Comparison of ENCODE assay signal across 1 cellular context in the genomic region with DNA sequence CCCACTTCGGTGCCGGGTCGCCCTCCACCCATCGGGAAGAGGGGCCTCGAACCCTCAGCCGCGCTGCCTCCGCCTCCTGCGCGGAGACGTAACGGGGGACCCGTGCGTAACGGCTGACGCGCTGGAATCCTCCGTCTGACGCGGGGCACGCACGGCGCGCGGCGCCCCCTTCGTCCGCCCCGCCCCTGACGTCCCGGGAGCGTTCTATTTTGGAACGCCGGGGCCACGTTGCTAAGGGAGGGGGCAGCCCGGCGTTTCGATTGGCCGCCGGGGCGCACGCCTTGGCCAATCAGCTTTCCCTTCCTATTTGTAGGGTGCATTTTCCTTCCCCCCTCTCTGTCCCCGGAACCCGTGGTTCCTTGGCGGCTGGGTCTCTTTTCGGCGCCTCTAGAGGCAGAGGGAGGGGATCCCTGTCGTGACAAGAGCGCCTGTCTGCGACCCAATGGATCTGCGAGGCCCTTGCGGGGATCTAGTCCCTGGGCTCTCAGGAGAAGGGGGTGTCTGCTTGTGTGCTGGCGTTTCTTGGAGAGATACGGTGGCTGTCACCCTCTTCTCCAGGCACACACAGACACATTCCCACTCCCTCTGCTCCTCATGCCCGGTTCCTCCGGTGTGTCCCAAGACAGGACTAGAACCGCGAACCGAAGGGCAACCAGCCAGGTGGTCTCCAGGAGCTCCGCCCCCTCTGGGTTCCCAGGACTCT.
TF ChIP-seq lines count a peak whose summit lies in the region.

No MANE protein-coding gene starts in this region.

TF ChIP-seq in HepG2, 621 proteins besides CTCF, POLR2A, EP300 and RAD21 (continued from another document and continues in another):
- no peak for TF ChIP-seq AKNA (CRISPR knock-in tag; IDR thresholded peaks at IDR 0.05; ENCODE audit: borderline replicate concordance)
- TF ChIP-seq, protein P1, sequence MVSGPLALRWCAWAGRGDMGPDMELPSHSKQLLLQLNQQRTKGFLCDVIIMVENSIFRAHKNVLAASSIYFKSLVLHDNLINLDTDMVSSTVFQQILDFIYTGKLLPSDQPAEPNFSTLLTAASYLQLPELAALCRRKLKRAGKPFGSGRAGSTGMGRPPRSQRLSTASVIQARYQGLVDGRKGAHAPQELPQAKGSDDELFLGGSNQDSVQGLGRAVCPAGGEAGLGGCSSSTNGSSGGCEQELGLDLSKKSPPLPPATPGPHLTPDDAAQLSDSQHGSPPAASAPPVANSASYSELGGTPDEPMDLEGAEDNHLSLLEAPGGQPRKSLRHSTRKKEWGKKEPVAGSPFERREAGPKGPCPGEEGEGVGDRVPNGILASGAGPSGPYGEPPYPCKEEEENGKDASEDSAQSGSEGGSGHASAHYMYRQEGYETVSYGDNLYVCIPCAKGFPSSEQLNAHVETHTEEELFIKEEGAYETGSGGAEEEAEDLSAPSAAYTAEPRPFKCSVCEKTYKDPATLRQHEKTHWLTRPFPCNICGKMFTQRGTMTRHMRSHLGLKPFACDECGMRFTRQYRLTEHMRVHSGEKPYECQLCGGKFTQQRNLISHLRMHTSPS (CRISPR knock-in tag; IDR thresholded peaks at IDR 0.05; ENCODE audit: low read depth), result no peak
- TF ChIP-seq ZNF879 (CRISPR knock-in tag; IDR thresholded peaks at IDR 0.05), result no peak
- no peak for TF ChIP-seq ZNF354B (CRISPR knock-in tag; IDR thresholded peaks at IDR 0.05)
- TF ChIP-seq KDM5A (IDR thresholded peaks at IDR 0.05; ENCODE audit: borderline replicate concordance, low read length), result peak; percentile 51; the same call in 1 of the 2 replicates
- TF ChIP-seq ZNF563 (CRISPR knock-in tag; IDR thresholded peaks at IDR 0.05), result 0 out of 2 replicates have a peak, but pooled peaks have one; percentile 47
- no peak for TF ChIP-seq KLF12 (CRISPR knock-in tag; IDR thresholded peaks at IDR 0.05; ENCODE audit: borderline replicate concordance)
- TF ChIP-seq ZNF841 (CRISPR knock-in tag; IDR thresholded peaks at IDR 0.05; ENCODE audit: borderline replicate concordance), result no peak
- TF ChIP-seq, protein P2, sequence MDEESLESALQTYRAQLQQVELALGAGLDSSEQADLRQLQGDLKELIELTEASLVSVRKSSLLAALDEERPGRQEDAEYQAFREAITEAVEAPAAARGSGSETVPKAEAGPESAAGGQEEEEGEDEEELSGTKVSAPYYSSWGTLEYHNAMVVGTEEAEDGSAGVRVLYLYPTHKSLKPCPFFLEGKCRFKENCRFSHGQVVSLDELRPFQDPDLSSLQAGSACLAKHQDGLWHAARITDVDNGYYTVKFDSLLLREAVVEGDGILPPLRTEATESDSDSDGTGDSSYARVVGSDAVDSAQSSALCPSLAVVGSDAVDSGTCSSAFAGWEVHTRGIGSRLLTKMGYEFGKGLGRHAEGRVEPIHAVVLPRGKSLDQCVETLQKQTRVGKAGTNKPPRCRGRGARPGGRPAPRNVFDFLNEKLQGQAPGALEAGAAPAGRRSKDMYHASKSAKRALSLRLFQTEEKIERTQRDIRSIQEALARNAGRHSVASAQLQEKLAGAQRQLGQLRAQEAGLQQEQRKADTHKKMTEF (CRISPR knock-in tag; IDR thresholded peaks at IDR 0.05), result peak; percentile 63
- peak; percentile 65 for TF ChIP-seq KDM2A (CRISPR knock-in tag; IDR thresholded peaks at IDR 0.05; ENCODE audit: borderline replicate concordance, low read depth)
- peak; percentile 49; the same call in 1 of the 2 replicates for TF ChIP-seq NCOR1 (IDR thresholded peaks at IDR 0.05; ENCODE audit: borderline replicate concordance, low read length)
- no peak for TF ChIP-seq NONO (IDR thresholded peaks at IDR 0.05)
- TF ChIP-seq NONO (CRISPR knock-in tag; conservative IDR thresholded peaks at IDR 0.05), result peak; percentile 86
- no peak for TF ChIP-seq ZNF260 (CRISPR knock-in tag; IDR thresholded peaks at IDR 0.05; ENCODE audit: borderline replicate concordance, low read depth)
- no peak for TF ChIP-seq ZBTB38 (CRISPR knock-in tag; IDR thresholded peaks at IDR 0.05)
- no peak for TF ChIP-seq ZNF496 (CRISPR knock-in tag; IDR thresholded peaks at IDR 0.05; ENCODE audit: insufficient replicate concordance)
- no peak for TF ChIP-seq ZNF431 (CRISPR knock-in tag; IDR thresholded peaks at IDR 0.05; ENCODE audit: borderline replicate concordance, low read depth)
- TF ChIP-seq ZNF256 (CRISPR knock-in tag; conservative IDR thresholded peaks at IDR 0.05), result no peak
- TF ChIP-seq PBX3 (CRISPR knock-in tag; IDR thresholded peaks at IDR 0.05; ENCODE audit: borderline replicate concordance), result no peak
- TF ChIP-seq, protein P3, sequence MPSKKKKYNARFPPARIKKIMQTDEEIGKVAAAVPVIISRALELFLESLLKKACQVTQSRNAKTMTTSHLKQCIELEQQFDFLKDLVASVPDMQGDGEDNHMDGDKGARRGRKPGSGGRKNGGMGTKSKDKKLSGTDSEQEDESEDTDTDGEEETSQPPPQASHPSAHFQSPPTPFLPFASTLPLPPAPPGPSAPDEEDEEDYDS (CRISPR knock-in tag; IDR thresholded peaks at IDR 0.05), result peak; percentile 50
- TF ChIP-seq, protein P4, sequence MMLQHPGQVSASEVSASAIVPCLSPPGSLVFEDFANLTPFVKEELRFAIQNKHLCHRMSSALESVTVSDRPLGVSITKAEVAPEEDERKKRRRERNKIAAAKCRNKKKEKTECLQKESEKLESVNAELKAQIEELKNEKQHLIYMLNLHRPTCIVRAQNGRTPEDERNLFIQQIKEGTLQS (CRISPR knock-in tag; IDR thresholded peaks at IDR 0.05), result no peak
- no peak for TF ChIP-seq GPN1 (CRISPR knock-in tag; IDR thresholded peaks at IDR 0.05; ENCODE audit: borderline replicate concordance)
- TF ChIP-seq ZBTB7A (CRISPR knock-in tag; IDR thresholded peaks at IDR 0.05), result no peak
- no peak for TF ChIP-seq MIXL1 (CRISPR knock-in tag; IDR thresholded peaks at IDR 0.05)
- TF ChIP-seq TRIM22 (IDR thresholded peaks at IDR 0.05), result no peak
- TF ChIP-seq, protein P5, sequence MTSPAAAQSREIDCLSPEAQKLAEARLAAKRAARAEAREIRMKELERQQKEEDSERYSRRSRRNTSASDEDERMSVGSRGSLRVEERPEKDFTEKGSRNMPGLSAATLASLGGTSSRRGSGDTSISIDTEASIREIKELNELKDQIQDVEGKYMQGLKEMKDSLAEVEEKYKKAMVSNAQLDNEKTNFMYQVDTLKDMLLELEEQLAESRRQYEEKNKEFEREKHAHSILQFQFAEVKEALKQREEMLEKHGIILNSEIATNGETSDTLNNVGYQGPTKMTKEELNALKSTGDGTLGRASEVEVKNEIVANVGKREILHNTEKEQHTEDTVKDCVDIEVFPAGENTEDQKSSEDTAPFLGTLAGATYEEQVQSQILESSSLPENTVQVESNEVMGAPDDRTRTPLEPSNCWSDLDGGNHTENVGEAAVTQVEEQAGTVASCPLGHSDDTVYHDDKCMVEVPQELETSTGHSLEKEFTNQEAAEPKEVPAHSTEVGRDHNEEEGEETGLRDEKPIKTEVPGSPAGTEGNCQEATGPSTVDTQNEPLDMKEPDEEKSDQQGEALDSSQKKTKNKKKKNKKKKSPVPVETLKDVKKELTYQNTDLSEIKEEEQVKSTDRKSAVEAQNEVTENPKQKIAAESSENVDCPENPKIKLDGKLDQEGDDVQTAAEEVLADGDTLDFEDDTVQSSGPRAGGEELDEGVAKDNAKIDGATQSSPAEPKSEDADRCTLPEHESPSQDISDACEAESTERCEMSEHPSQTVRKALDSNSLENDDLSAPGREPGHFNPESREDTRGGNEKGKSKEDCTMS (CRISPR knock-in tag; conservative IDR thresholded peaks at IDR 0.05), result no peak
- TF ChIP-seq TRAFD1 (CRISPR knock-in tag; IDR thresholded peaks at IDR 0.05; ENCODE audit: borderline replicate concordance), result no peak
- no peak for TF ChIP-seq ZNF562 (CRISPR knock-in tag; IDR thresholded peaks at IDR 0.05; ENCODE audit: borderline replicate concordance)
- no peak for TF ChIP-seq ZNF124 (CRISPR knock-in tag; IDR thresholded peaks at IDR 0.05)
- no peak for TF ChIP-seq NFKB2 (CRISPR knock-in tag; IDR thresholded peaks at IDR 0.05; ENCODE audit: borderline replicate concordance)
- no peak for TF ChIP-seq NR2F1 (CRISPR knock-in tag; IDR thresholded peaks at IDR 0.05)
- TF ChIP-seq, protein P6, sequence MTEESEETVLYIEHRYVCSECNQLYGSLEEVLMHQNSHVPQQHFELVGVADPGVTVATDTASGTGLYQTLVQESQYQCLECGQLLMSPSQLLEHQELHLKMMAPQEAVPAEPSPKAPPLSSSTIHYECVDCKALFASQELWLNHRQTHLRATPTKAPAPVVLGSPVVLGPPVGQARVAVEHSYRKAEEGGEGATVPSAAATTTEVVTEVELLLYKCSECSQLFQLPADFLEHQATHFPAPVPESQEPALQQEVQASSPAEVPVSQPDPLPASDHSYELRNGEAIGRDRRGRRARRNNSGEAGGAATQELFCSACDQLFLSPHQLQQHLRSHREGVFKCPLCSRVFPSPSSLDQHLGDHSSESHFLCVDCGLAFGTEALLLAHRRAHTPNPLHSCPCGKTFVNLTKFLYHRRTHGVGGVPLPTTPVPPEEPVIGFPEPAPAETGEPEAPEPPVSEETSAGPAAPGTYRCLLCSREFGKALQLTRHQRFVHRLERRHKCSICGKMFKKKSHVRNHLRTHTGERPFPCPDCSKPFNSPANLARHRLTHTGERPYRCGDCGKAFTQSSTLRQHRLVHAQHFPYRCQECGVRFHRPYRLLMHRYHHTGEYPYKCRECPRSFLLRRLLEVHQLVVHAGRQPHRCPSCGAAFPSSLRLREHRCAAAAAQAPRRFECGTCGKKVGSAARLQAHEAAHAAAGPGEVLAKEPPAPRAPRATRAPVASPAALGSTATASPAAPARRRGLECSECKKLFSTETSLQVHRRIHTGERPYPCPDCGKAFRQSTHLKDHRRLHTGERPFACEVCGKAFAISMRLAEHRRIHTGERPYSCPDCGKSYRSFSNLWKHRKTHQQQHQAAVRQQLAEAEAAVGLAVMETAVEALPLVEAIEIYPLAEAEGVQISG (CRISPR knock-in tag; IDR thresholded peaks at IDR 0.05), result peak; percentile 76; the same call in 1 of the 2 replicates
- TF ChIP-seq JDP2 (CRISPR knock-in tag; IDR thresholded peaks at IDR 0.05; ENCODE audit: borderline replicate concordance), result no peak
